Comparison of ENCODE assay signal across 1 cellular context in the genomic region with DNA sequence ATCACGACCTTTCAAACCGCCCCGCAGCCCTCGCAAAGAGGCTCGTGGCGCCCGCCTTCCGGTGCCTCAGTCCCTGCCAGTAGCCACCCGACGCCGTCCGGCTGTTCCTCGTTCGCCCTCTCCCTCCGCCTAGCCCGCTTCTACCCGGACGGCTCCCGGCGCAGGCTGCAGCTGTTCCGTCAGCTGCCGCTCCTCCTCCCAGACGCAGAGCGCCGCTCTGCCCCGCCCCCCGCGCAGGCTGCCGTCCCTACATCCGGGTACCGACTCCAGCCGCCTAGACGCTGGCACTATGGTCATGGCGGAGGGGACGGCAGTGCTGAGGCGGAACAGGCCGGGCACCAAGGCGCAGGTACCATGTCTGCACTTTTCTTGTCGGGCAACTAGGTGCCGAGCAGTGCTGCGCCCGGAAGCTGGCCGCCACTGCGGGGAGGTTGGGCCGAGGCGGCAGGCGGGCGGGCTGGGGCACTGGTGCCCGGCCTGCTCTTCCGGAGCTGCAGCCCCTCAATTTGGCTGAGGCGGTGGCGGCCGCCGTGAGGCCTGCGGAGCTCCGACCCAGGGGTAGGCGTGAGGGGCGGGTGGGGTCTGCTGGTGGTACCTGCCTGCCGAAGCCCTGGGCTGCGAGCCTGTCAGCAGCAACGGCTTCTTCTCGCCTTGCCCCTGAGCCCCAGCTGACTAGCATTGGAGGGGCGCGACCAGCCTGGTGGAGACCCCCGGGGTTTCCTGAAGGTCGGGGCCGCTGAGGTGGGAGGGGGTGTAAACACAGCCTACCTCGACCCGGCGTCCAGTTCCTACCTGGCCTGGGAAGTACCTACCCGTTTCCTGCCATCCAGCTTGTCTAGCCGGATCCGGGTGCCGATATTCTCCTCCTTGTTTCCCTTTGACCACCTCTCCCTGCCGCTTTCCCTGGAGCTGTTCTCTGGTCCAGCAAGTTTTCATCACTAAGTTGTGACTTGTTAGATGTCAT.
A peak's percentile ranks its signal among the peaks of the same experiment; 100 is the strongest.
TF ChIP-seq lines count a peak whose summit lies in the region.

A gene (plus strand): TSS at position 269 of the 964 bp plus-strand sequence. CDS start 21 bp downstream, at position 290.

TF ChIP-seq in K562, 482 proteins besides CTCF, POLR2A, EP300 and RAD21 (continued from another document and continues in another):
- TF ChIP-seq, protein P1, sequence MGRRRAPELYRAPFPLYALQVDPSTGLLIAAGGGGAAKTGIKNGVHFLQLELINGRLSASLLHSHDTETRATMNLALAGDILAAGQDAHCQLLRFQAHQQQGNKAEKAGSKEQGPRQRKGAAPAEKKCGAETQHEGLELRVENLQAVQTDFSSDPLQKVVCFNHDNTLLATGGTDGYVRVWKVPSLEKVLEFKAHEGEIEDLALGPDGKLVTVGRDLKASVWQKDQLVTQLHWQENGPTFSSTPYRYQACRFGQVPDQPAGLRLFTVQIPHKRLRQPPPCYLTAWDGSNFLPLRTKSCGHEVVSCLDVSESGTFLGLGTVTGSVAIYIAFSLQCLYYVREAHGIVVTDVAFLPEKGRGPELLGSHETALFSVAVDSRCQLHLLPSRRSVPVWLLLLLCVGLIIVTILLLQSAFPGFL (CRISPR knock-in tag; IDR thresholded peaks at IDR 0.05) = no peak
- no peak for TF ChIP-seq SRSF9 (IDR thresholded peaks at IDR 0.05; ENCODE audit: borderline replicate concordance, low read depth, low read length)
- TF ChIP-seq HOXB6 (CRISPR knock-in tag; IDR thresholded peaks at IDR 0.05; ENCODE audit: borderline replicate concordance) = no peak
- peak; percentile 89 for TF ChIP-seq ETV1 (tag; conservative IDR thresholded peaks at IDR 0.05; ENCODE audit: low read depth)
- TF ChIP-seq, protein P2, sequence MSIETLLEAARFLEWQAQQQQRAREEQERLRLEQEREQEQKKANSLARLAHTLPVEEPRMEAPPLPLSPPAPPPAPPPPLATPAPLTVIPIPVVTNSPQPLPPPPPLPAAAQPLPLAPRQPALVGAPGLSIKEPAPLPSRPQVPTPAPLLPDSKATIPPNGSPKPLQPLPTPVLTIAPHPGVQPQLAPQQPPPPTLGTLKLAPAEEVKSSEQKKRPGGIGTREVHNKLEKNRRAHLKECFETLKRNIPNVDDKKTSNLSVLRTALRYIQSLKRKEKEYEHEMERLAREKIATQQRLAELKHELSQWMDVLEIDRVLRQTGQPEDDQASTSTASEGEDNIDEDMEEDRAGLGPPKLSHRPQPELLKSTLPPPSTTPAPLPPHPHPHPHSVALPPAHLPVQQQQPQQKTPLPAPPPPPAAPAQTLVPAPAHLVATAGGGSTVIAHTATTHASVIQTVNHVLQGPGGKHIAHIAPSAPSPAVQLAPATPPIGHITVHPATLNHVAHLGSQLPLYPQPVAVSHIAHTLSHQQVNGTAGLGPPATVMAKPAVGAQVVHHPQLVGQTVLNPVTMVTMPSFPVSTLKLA (conservative IDR thresholded peaks at IDR 0.05) = peak; percentile 79 to 83
- TF ChIP-seq, protein P3, sequence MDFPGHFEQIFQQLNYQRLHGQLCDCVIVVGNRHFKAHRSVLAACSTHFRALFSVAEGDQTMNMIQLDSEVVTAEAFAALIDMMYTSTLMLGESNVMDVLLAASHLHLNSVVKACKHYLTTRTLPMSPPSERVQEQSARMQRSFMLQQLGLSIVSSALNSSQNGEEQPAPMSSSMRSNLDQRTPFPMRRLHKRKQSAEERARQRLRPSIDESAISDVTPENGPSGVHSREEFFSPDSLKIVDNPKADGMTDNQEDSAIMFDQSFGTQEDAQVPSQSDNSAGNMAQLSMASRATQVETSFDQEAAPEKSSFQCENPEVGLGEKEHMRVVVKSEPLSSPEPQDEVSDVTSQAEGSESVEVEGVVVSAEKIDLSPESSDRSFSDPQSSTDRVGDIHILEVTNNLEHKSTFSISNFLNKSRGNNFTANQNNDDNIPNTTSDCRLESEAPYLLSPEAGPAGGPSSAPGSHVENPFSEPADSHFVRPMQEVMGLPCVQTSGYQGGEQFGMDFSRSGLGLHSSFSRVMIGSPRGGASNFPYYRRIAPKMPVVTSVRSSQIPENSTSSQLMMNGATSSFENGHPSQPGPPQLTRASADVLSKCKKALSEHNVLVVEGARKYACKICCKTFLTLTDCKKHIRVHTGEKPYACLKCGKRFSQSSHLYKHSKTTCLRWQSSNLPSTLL (IDR thresholded peaks at IDR 0.05) = no peak
- TF ChIP-seq CBX2 (IDR thresholded peaks at IDR 0.05; ENCODE audit: insufficient read depth, low read length, poor library complexity, severe bottlenecking) = no peak
- TF ChIP-seq TGIF2 (CRISPR knock-in tag; IDR thresholded peaks at IDR 0.05) = no peak
- TF ChIP-seq HEY1 (CRISPR knock-in tag; IDR thresholded peaks at IDR 0.05; ENCODE audit: borderline replicate concordance) = no peak
- TF ChIP-seq, protein P4, sequence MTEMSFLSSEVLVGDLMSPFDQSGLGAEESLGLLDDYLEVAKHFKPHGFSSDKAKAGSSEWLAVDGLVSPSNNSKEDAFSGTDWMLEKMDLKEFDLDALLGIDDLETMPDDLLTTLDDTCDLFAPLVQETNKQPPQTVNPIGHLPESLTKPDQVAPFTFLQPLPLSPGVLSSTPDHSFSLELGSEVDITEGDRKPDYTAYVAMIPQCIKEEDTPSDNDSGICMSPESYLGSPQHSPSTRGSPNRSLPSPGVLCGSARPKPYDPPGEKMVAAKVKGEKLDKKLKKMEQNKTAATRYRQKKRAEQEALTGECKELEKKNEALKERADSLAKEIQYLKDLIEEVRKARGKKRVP (CRISPR knock-in tag; IDR thresholded peaks at IDR 0.05) = no peak
- TF ChIP-seq BACH1 (tag; IDR thresholded peaks at IDR 0.05) = no peak
- TF ChIP-seq CC2D1A (IDR thresholded peaks at IDR 0.05) = no peak
- TF ChIP-seq ZNF408 (CRISPR knock-in tag; IDR thresholded peaks at IDR 0.05; ENCODE audit: low read depth) = no peak
- TF ChIP-seq HDAC6 (IDR thresholded peaks at IDR 0.05; ENCODE audit: low read depth, low read length) = no peak
- no peak for TF ChIP-seq ARNT (IDR thresholded peaks at IDR 0.05)
- TF ChIP-seq, protein P5, sequence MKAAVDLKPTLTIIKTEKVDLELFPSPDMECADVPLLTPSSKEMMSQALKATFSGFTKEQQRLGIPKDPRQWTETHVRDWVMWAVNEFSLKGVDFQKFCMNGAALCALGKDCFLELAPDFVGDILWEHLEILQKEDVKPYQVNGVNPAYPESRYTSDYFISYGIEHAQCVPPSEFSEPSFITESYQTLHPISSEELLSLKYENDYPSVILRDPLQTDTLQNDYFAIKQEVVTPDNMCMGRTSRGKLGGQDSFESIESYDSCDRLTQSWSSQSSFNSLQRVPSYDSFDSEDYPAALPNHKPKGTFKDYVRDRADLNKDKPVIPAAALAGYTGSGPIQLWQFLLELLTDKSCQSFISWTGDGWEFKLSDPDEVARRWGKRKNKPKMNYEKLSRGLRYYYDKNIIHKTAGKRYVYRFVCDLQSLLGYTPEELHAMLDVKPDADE (conservative IDR thresholded peaks at IDR 0.05; ENCODE audit: control insufficient read depth, low read depth, low read length) = peak; percentile 33; the same call in 1 of the 2 replicates
- no peak for TF ChIP-seq SMARCA4 (IDR thresholded peaks at IDR 0.05)
- TF ChIP-seq MTF1 (CRISPR knock-in tag; IDR thresholded peaks at IDR 0.05; ENCODE audit: borderline replicate concordance) = no peak
- TF ChIP-seq CREB1 (IDR thresholded peaks at IDR 0.05) = peak; percentile 31; the same call in 1 of the 2 replicates
- TF ChIP-seq CREB1 (CRISPR knock-in tag; IDR thresholded peaks at IDR 0.05) = peak; percentile 80
- no peak for TF ChIP-seq ZNF217 (CRISPR knock-in tag; IDR thresholded peaks at IDR 0.05)
- TF ChIP-seq, protein P6, sequence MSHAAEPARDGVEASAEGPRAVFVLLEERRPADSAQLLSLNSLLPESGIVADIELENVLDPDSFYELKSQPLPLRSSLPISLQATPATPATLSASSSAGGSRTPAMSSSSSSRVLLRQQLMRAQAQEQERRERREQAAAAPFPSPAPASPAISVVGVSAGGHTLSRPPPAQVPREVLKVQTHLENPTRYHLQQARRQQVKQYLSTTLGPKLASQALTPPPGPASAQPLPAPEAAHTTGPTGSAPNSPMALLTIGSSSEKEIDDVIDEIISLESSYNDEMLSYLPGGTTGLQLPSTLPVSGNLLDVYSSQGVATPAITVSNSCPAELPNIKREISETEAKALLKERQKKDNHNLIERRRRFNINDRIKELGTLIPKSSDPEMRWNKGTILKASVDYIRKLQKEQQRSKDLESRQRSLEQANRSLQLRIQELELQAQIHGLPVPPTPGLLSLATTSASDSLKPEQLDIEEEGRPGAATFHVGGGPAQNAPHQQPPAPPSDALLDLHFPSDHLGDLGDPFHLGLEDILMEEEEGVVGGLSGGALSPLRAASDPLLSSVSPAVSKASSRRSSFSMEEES (CRISPR knock-in tag; IDR thresholded peaks at IDR 0.05) = no peak
- no peak for TF ChIP-seq MAFG (tag; conservative IDR thresholded peaks at IDR 0.05)
- TF ChIP-seq OTX1 (CRISPR knock-in tag; IDR thresholded peaks at IDR 0.05) = no peak
- no peak for TF ChIP-seq FOXM1 (IDR thresholded peaks at IDR 0.05; ENCODE audit: low read depth)
- TF ChIP-seq FOXM1 (CRISPR knock-in tag; IDR thresholded peaks at IDR 0.05; ENCODE audit: low read depth) = peak; percentile 13; the same call in 1 of the 2 replicates
- no peak for TF ChIP-seq NCOA4 (IDR thresholded peaks at IDR 0.05; ENCODE audit: partially characterized antibody)
- no peak for TF ChIP-seq CAMTA2 (CRISPR knock-in tag; conservative IDR thresholded peaks at IDR 0.05)
- TF ChIP-seq DMBX1 (CRISPR knock-in tag; IDR thresholded peaks at IDR 0.05; ENCODE audit: borderline replicate concordance) = 0 out of 2 replicates have a peak, but pooled peaks have one; percentile 36
- no peak for TF ChIP-seq TFAM (CRISPR knock-in tag; conservative IDR thresholded peaks at IDR 0.05)
- TF ChIP-seq, protein P7, sequence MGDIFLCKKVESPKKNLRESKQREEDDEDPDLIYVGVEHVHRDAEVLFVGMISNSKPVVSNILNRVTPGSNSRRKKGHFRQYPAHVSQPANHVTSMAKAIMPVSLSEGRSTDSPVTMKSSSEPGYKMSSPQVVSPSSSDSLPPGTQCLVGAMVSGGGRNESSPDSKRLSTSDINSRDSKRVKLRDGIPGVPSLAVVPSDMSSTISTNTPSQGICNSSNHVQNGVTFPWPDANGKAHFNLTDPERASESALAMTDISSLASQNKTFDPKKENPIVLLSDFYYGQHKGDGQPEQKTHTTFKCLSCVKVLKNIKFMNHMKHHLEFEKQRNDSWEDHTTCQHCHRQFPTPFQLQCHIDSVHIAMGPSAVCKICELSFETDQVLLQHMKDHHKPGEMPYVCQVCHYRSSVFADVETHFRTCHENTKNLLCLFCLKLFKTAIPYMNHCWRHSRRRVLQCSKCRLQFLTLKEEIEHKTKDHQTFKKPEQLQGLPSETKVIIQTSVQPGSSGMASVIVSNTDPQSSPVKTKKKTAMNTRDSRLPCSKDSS (IDR thresholded peaks at IDR 0.05; ENCODE audit: low read depth, partially characterized antibody) = no peak
- TF ChIP-seq ZNF76 (CRISPR knock-in tag; IDR thresholded peaks at IDR 0.05; ENCODE audit: borderline replicate concordance) = no peak
- TF ChIP-seq, protein P8, sequence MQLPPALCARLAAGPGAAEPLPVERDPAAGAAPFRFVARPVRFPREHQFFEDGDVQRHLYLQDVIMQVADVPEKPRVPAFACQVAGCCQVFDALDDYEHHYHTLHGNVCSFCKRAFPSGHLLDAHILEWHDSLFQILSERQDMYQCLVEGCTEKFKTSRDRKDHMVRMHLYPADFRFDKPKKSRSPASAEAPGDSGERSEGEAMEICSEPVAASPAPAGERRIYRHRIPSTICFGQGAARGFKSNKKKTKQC (CRISPR knock-in tag; IDR thresholded peaks at IDR 0.05) = peak; percentile 68; the same call in 1 of the 2 replicates
- TF ChIP-seq ZNF354B (CRISPR knock-in tag; IDR thresholded peaks at IDR 0.05) = no peak
- TF ChIP-seq SMARCA5 (IDR thresholded peaks at IDR 0.05) = no peak
- TF ChIP-seq ZNF561 (CRISPR knock-in tag; conservative IDR thresholded peaks at IDR 0.05) = no peak
- TF ChIP-seq HNRNPH1 (optimal IDR thresholded peaks at IDR 0.05; ENCODE audit: low read depth, low read length) = no peak
- no peak for TF ChIP-seq SETDB1 (IDR thresholded peaks at IDR 0.05; ENCODE audit: low read length)
- no peak for TF ChIP-seq ZBTB8A (IDR thresholded peaks at IDR 0.05; ENCODE audit: partially characterized antibody)
- no peak for TF ChIP-seq MTA2 (IDR thresholded peaks at IDR 0.05; ENCODE audit: low read depth)
- TF ChIP-seq TOE1 (IDR thresholded peaks at IDR 0.05; ENCODE audit: borderline replicate concordance) = peak; percentile 78
- TF ChIP-seq TOE1 (CRISPR knock-in tag; IDR thresholded peaks at IDR 0.05; ENCODE audit: borderline replicate concordance, low read depth) = no peak
- TF ChIP-seq, protein P9, sequence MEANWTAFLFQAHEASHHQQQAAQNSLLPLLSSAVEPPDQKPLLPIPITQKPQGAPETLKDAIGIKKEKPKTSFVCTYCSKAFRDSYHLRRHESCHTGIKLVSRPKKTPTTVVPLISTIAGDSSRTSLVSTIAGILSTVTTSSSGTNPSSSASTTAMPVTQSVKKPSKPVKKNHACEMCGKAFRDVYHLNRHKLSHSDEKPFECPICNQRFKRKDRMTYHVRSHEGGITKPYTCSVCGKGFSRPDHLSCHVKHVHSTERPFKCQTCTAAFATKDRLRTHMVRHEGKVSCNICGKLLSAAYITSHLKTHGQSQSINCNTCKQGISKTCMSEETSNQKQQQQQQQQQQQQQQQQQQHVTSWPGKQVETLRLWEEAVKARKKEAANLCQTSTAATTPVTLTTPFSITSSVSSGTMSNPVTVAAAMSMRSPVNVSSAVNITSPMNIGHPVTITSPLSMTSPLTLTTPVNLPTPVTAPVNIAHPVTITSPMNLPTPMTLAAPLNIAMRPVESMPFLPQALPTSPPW (CRISPR knock-in tag; IDR thresholded peaks at IDR 0.05) = peak; percentile 67
- 0 out of 2 replicates have a peak, but pooled peaks have one; percentile 39 for TF ChIP-seq FOXP1 (CRISPR knock-in tag; IDR thresholded peaks at IDR 0.05)
- no peak for TF ChIP-seq FOXK1 (CRISPR knock-in tag; IDR thresholded peaks at IDR 0.05; ENCODE audit: borderline replicate concordance)
- TF ChIP-seq SIN3B (IDR thresholded peaks at IDR 0.05; ENCODE audit: low read depth) = peak; percentile 62; the same call in 1 of the 2 replicates
- TF ChIP-seq CBX5 (IDR thresholded peaks at IDR 0.05; ENCODE audit: borderline replicate concordance, low read depth) = no peak
- peak; percentile 77 for TF ChIP-seq CREM (IDR thresholded peaks at IDR 0.05; ENCODE audit: low read depth)
- TF ChIP-seq MCM3 (IDR thresholded peaks at IDR 0.05) = no peak
- TF ChIP-seq, protein P10, sequence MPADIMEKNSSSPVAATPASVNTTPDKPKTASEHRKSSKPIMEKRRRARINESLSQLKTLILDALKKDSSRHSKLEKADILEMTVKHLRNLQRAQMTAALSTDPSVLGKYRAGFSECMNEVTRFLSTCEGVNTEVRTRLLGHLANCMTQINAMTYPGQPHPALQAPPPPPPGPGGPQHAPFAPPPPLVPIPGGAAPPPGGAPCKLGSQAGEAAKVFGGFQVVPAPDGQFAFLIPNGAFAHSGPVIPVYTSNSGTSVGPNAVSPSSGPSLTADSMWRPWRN (IDR thresholded peaks at IDR 0.05; ENCODE audit: low read depth) = no peak
- no peak for TF ChIP-seq NR2C2 (CRISPR knock-in tag; IDR thresholded peaks at IDR 0.05)
- peak; percentile 78; the same call in 1 of the 2 replicates for TF ChIP-seq NR2C2 (tag; IDR thresholded peaks at IDR 0.05)
- TF ChIP-seq PHF20 (IDR thresholded peaks at IDR 0.05; ENCODE audit: partially characterized antibody) = peak; percentile 66
- TF ChIP-seq STAT5A (IDR thresholded peaks at IDR 0.05; ENCODE audit: borderline replicate concordance, low read length) = no peak
- TF ChIP-seq RBBP5 (IDR thresholded peaks at IDR 0.05; ENCODE audit: borderline replicate concordance, insufficient read depth, low read length, poor library complexity, severe bottlenecking) = peak; percentile 81
- no peak for TF ChIP-seq NR2F6 (CRISPR knock-in tag; IDR thresholded peaks at IDR 0.05)
